Comparison of ENCODE assay signal across 9 cellular contexts in genomic region chr17:65783845-65784334, GRCh38.
A peak's percentile ranks its signal among the peaks of the same experiment; 100 is the strongest.
DNase-seq lines count a peak whose midpoint lies in the region; FAIRE-seq and TF ChIP-seq lines count a peak whose summit lies in the region.
"Had no signal": no experiment of that assay in that cellular context is flagged by ENCODE, and none has a peak within 500 bp of the region (broad histone marks: within the 10 kb centered on the region; RNA-seq: fewer than 3 reads in every experiment).

No MANE protein-coding gene starts in this region.

- H3K9me3 ChIP-seq in astrocyte (ENCODE audit: insufficient read depth, low read depth, low read length) (no peaks in the 10 kb centered on the region), suprapubic skin (no peaks in the 10 kb centered on the region)

- H3K27me3 Mint-ChIP-seq in astrocyte (ENCODE audit: low read depth, unreplicated experiment), result no peaks in the 10 kb centered on the region
- peaks cover 13% of the 10 kb centered on the region for H3K27me3 Mint-ChIP-seq in activated CD4-positive, alpha-beta T cell treated with anti-CD3 and anti-CD28 coated beads, Interleukin-2, amount 10 ng/mL, durations not matched to agents 24 days and 14 days

- TF ChIP-seq EP300 in suprapubic skin (IDR thresholded peaks at IDR 0.05), result no peak

- CTCF ChIA-PET in HEK293T (lab: Yijun Ruan, JAX), result no interaction called here

- TF ChIP-seq CTCF in HFF-Myc (IDR thresholded peaks at IDR 0.05; ENCODE audit: low read depth, low read length, missing control alignments), result no peak
- no peak for TF ChIP-seq CTCF in astrocyte (IDR thresholded peaks at IDR 0.05; ENCODE audit: insufficient read depth, low read depth, low read length)
- no peak for TF ChIP-seq CTCF in suprapubic skin (IDR thresholded peaks at IDR 0.05)

- H3K27ac ChIP-seq in astrocyte (ENCODE audit: low read depth, low read length), result peak overlapping the region; percentile 89
- H3K27ac ChIP-seq in suprapubic skin, result peak overlapping the region; percentile 34

- intact Hi-C loops in activated CD4-positive, alpha-beta T cell treated with anti-CD3 and anti-CD28 coated beads, Interleukin-2, amount 10 ng/mL, durations not matched to agents 24 days and 14 days (cut with micrococcal nuclease), result no loop called here

- no peak for TF ChIP-seq POLR2A in suprapubic skin (IDR thresholded peaks at IDR 0.05)

- POLR2A ChIA-PET in HEK293T (lab: Yijun Ruan, JAX), result no interaction called here

- WGBS in suprapubic skin, result 51% methylated on average over 4 of the region's 4 CpGs

- H3K36me3 Mint-ChIP-seq in astrocyte (ENCODE audit: low read depth, unreplicated experiment), result no peaks in the 10 kb centered on the region
- H3K36me3 Mint-ChIP-seq in activated CD4-positive, alpha-beta T cell treated with anti-CD3 and anti-CD28 coated beads, Interleukin-2, amount 10 ng/mL, durations not matched to agents 24 days and 14 days (ENCODE audit: low read depth), result no peaks in the 10 kb centered on the region

- peak overlapping the region; percentile 77 for H3K27ac Mint-ChIP-seq in astrocyte (ENCODE audit: unreplicated experiment)
- no peak overlapping the region for H3K27ac Mint-ChIP-seq in activated CD4-positive, alpha-beta T cell treated with anti-CD3 and anti-CD28 coated beads, Interleukin-2, amount 10 ng/mL, durations not matched to agents 24 days and 14 days

- H3K27me3 ChIP-seq in astrocyte (ENCODE audit: insufficient read depth, low read length) (no peaks in the 10 kb centered on the region), suprapubic skin (no peaks in the 10 kb centered on the region)

- H3K9me3 Mint-ChIP-seq in astrocyte (ENCODE audit: unreplicated experiment), result peaks cover 7% of the 10 kb centered on the region
- H3K9me3 Mint-ChIP-seq in activated CD4-positive, alpha-beta T cell treated with anti-CD3 and anti-CD28 coated beads, Interleukin-2, amount 10 ng/mL, durations not matched to agents 24 days and 14 days, result peaks cover 4% of the 10 kb centered on the region

- H3K36me3 ChIP-seq in astrocyte (ENCODE audit: insufficient read depth, low read length), result no peaks in the 10 kb centered on the region
- no peaks in the 10 kb centered on the region for H3K36me3 ChIP-seq in suprapubic skin

- peak overlapping the region; percentile 69 for H3K4me2 ChIP-seq in astrocyte (ENCODE audit: low read length)

- no peak overlapping the region for H3K4me3 ChIP-seq in HFF-Myc (replicated peaks; ENCODE audit: low read depth, low read length)
- H3K4me3 ChIP-seq in astrocyte (ENCODE audit: insufficient read depth, low read depth, low read length), result no peak overlapping the region
- no peak overlapping the region for H3K4me3 ChIP-seq in suprapubic skin

- H3K4me1 ChIP-seq in astrocyte (ENCODE audit: insufficient read depth, low read length) (peaks cover 18% of the 10 kb centered on the region), suprapubic skin (peaks cover 19% of the 10 kb centered on the region)

- no peak overlapping the region for H3K4me3 Mint-ChIP-seq in astrocyte (ENCODE audit: unreplicated experiment)
- no peak overlapping the region for H3K4me3 Mint-ChIP-seq in activated CD4-positive, alpha-beta T cell treated with anti-CD3 and anti-CD28 coated beads, Interleukin-2, amount 10 ng/mL, durations not matched to agents 24 days and 14 days

- FAIRE-seq in astrocyte (lab: Jason Lieb, UNC), result peak; percentile 96
- FAIRE-seq: GM12892 had no signal

- peak; percentile 56 for DNase-seq in HFF-Myc (ENCODE audit: extremely low read depth, low read depth)
- DNase-seq in astrocyte (ENCODE audit: low read depth), result peak; percentile 95
- DNase-seq in inferior parietal cortex (ENCODE audit: extremely low spot score), result peak; percentile 20
- no peak for DNase-seq in suprapubic skin (ENCODE audit: low spot score in 2 of 2)
- no peak for DNase-seq in UCSD-AML1 (lab: John Stamatoyannopoulos, UW; ENCODE audit: unreplicated experiment)
- DNase-seq in stimulated activated CD8-positive, alpha-beta memory T cell treated with anti-CD3 and anti-CD28 coated beads, Interleukin-4, amount 100 ng/mL, for 48 hours, result no peak
- DNase-seq in activated CD4-positive, alpha-beta T cell treated with anti-CD3 and anti-CD28 coated beads, Interleukin-2, amount 10 ng/mL, durations not matched to agents 24 days and 14 days, result no peak
- DNase-seq in HEK293T (ENCODE audit: extremely low spot score), result no peak

- peak overlapping the region; percentile 50 for H3K9ac ChIP-seq in astrocyte (ENCODE audit: low read length)

- H3K79me2 ChIP-seq in astrocyte (ENCODE audit: insufficient read depth, low read length), result no peaks in the 10 kb centered on the region

- H2AFZ ChIP-seq in astrocyte (ENCODE audit: low read depth, low read length), result no peak overlapping the region

- H3K4me1 Mint-ChIP-seq in astrocyte (ENCODE audit: low read depth, unreplicated experiment), result peaks cover 26% of the 10 kb centered on the region
- H3K4me1 Mint-ChIP-seq in activated CD4-positive, alpha-beta T cell treated with anti-CD3 and anti-CD28 coated beads, Interleukin-2, amount 10 ng/mL, durations not matched to agents 24 days and 14 days, result peaks cover 2% of the 10 kb centered on the region

- H4K20me1 ChIP-seq in astrocyte (ENCODE audit: insufficient read depth, low read length), result no peaks in the 10 kb centered on the region

TF ChIP-seq in HEK293T, 16 proteins besides CTCF, POLR2A, EP300 and RAD21:
- no peak for TF ChIP-seq SUZ12 (IDR thresholded peaks at IDR 0.05)
- TF ChIP-seq LEF1 (IDR thresholded peaks at IDR 0.05; ENCODE audit: borderline replicate concordance), result no peak
- no peak for TF ChIP-seq TARDBP (IDR thresholded peaks at IDR 0.05)
- TF ChIP-seq FOXM1 (IDR thresholded peaks at IDR 0.05; ENCODE audit: borderline replicate concordance), result no peak
- TF ChIP-seq BHLHE40 (IDR thresholded peaks at IDR 0.05; ENCODE audit: borderline replicate concordance), result no peak
- TF ChIP-seq NFRKB (IDR thresholded peaks at IDR 0.05), result no peak
- TF ChIP-seq FOXK2 (IDR thresholded peaks at IDR 0.05), result no peak
- TF ChIP-seq HDGF (IDR thresholded peaks at IDR 0.05; ENCODE audit: borderline replicate concordance), result no peak
- TF ChIP-seq ELF4 (IDR thresholded peaks at IDR 0.05), result no peak
- TF ChIP-seq ARNT (IDR thresholded peaks at IDR 0.05), result no peak
- no peak for TF ChIP-seq FOXA1 (IDR thresholded peaks at IDR 0.05)
- no peak for TF ChIP-seq L3MBTL2 (conservative IDR thresholded peaks at IDR 0.05)
- TF ChIP-seq PKNOX1 (IDR thresholded peaks at IDR 0.05), result no peak

Comparison
In these comparisons a context has a peak if more than half of its experiments do, and no peak if none do; other contexts are left out.
1. DNase-seq: peak in HFF-Myc (single experiment), astrocyte (single experiment) and inferior parietal cortex (single experiment); none in suprapubic skin (0 of 2), UCSD-AML1 (single experiment), stimulated activated CD8-positive, alpha-beta memory T cell treated with anti-CD3 and anti-CD28 coated beads, Interleukin-4, amount 100 ng/mL, for 48 hours (single experiment), activated CD4-positive, alpha-beta T cell treated with anti-CD3 and anti-CD28 coated beads, Interleukin-2, amount 10 ng/mL, durations not matched to agents 24 days and 14 days (single experiment) and HEK293T (single experiment).